Comparison of ENCODE assay signal across 1 cellular context in the genomic region with DNA sequence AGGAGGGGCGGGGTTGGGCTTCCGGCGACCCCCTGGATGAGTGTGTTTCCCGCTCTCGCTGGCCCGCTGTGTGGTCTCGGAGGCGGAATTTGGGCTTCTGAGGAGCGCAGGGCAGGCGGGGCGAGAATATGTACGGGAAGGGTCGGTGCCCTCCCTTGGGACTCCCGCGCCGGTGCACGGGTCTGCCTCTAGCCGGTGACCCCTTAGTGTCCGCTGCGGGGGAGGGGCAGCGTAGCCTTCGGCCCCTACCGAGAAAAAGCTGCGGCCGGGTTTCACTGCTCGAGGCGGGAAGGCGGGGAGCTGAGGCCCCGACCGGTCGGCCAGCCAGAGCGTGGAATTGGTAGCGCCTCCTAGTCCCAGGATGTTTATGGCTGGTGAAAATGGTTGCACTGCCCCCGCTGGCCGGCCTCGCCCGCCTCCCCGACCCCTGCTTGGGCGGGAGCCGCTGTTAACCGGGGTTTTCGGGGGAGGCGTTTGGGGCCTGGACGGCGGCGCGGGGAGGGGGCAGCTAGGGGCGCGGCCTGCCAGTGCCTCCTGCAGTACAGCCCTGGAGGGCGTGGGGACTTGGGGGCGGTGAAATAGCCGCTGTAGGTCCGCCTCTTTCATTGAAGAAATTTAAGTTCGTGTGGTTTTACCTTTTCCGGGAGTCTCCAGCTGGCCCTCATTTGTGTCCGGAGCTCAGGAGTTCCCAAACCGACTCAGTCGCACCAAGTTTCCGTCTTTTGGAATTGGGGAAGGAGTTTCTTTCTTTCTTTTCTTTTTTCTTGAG.
A peak's percentile ranks its signal among the peaks of the same experiment; 100 is the strongest.
TF ChIP-seq lines count a peak whose summit lies in the region.

A gene (plus strand): TSS at position 643 of the 769 bp plus-strand sequence. CDS start 290 bp downstream, outside the sequence.

TF ChIP-seq in H1, 55 proteins besides CTCF, POLR2A, EP300 and RAD21:
- TF ChIP-seq MAFK (IDR thresholded peaks at IDR 0.05; ENCODE audit: low read depth, low read length) (no peak), CHD2 (IDR thresholded peaks at IDR 0.05; ENCODE audit: low read length) (0 out of 2 replicates have a peak, but pooled peaks have one; percentile 5), BRCA1 (IDR thresholded peaks at IDR 0.05; ENCODE audit: low read depth, low read length) (no peak), SP1 (IDR thresholded peaks at IDR 0.05; ENCODE audit: low read depth, low read length) (peak; percentile 47; the same call in 1 of the 2 replicates), BACH1 (IDR thresholded peaks at IDR 0.05; ENCODE audit: low read length) (no peak), CBX8 (IDR thresholded peaks at IDR 0.05; ENCODE audit: borderline replicate concordance, low read depth, low read length) (no peak), BCL11A (IDR thresholded peaks at IDR 0.05; ENCODE audit: low read depth in 2 of 2, low read length in 2 of 2) (no peak), RFX5 (IDR thresholded peaks at IDR 0.05; ENCODE audit: borderline replicate concordance, low read depth, low read length) (no peak), SAP30 (IDR thresholded peaks at IDR 0.05; ENCODE audit: insufficient read depth, insufficient replicate concordance, low read length) (peak; percentile 21), YY1 (IDR thresholded peaks at IDR 0.05; ENCODE audit: low read depth, low read length) (no peak), RBBP5 (IDR thresholded peaks at IDR 0.05; ENCODE audit: borderline replicate concordance, low read depth, low read length) (peak; percentile 73), SIX5 (IDR thresholded peaks at IDR 0.05; ENCODE audit: low read depth, low read length) (no peak), TBP (IDR thresholded peaks at IDR 0.05; ENCODE audit: low read depth, low read length) (peak; percentile 96), SIN3A (conservative IDR thresholded peaks at IDR 0.05 in 1 of 2, IDR thresholded peaks at IDR 0.05 in 1 of 2; ENCODE audit: low read depth in 1 of 2, low read length in 2 of 2) (peak; percentile 39 to 95; a peak in 3 of 4 replicates), PHF8 (conservative IDR thresholded peaks at IDR 0.05; ENCODE audit: low read depth, low read length) (peak; percentile 64), HDAC2 (IDR thresholded peaks at IDR 0.05; ENCODE audit: borderline replicate concordance in 1 of 2, low read depth in 2 of 2, low read length in 2 of 2) (peak in 1 of 2 experiments; percentile 51; a peak in 1 of 4 replicates), TAF1 (IDR thresholded peaks at IDR 0.05; ENCODE audit: low read depth, low read length) (peak; percentile 96), SP2 (IDR thresholded peaks at IDR 0.05; ENCODE audit: low read length) (no peak), KDM1A (IDR thresholded peaks at IDR 0.05; ENCODE audit: borderline replicate concordance, low read length) (no peak), TAF7 (optimal IDR thresholded peaks at IDR 0.05; ENCODE audit: borderline replicate concordance, low read depth, low read length) (peak; percentile 97), SRF (IDR thresholded peaks at IDR 0.05; ENCODE audit: low read depth, low read length) (no peak), GTF2F1 (IDR thresholded peaks at IDR 0.05; ENCODE audit: borderline replicate concordance, low read depth, low read length) (peak; percentile 85), TCF12 (IDR thresholded peaks at IDR 0.05; ENCODE audit: low read depth, low read length) (no peak), CEBPB (IDR thresholded peaks at IDR 0.05; ENCODE audit: low read depth, low read length) (no peak), EGR1 (IDR thresholded peaks at IDR 0.05; ENCODE audit: borderline replicate concordance, low read depth, low read length) (no peak), GABPA (IDR thresholded peaks at IDR 0.05; ENCODE audit: borderline replicate concordance, insufficient read depth, low read length) (no peak), POLR2AphosphoS5 (IDR thresholded peaks at IDR 0.05; ENCODE audit: low read depth, low read length) (peak; percentile 90), KDM5A (IDR thresholded peaks at IDR 0.05; ENCODE audit: low read length) (no peak), CTBP2 (IDR thresholded peaks at IDR 0.05; ENCODE audit: borderline replicate concordance, insufficient read depth, insufficient read length, low read length) (no peak), SIRT6 (IDR thresholded peaks at IDR 0.05; ENCODE audit: low read length) (no peak), KDM4A (IDR thresholded peaks at IDR 0.05; ENCODE audit: low read depth, low read length, severe bottlenecking) (peak; percentile 38)
- TF ChIP-seq, protein P1, sequence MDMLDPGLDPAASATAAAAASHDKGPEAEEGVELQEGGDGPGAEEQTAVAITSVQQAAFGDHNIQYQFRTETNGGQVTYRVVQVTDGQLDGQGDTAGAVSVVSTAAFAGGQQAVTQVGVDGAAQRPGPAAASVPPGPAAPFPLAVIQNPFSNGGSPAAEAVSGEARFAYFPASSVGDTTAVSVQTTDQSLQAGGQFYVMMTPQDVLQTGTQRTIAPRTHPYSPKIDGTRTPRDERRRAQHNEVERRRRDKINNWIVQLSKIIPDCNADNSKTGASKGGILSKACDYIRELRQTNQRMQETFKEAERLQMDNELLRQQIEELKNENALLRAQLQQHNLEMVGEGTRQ (IDR thresholded peaks at IDR 0.05; ENCODE audit: low read length), result peak; percentile 8; the same call in 1 of the 2 replicates
- TF ChIP-seq, protein P2, sequence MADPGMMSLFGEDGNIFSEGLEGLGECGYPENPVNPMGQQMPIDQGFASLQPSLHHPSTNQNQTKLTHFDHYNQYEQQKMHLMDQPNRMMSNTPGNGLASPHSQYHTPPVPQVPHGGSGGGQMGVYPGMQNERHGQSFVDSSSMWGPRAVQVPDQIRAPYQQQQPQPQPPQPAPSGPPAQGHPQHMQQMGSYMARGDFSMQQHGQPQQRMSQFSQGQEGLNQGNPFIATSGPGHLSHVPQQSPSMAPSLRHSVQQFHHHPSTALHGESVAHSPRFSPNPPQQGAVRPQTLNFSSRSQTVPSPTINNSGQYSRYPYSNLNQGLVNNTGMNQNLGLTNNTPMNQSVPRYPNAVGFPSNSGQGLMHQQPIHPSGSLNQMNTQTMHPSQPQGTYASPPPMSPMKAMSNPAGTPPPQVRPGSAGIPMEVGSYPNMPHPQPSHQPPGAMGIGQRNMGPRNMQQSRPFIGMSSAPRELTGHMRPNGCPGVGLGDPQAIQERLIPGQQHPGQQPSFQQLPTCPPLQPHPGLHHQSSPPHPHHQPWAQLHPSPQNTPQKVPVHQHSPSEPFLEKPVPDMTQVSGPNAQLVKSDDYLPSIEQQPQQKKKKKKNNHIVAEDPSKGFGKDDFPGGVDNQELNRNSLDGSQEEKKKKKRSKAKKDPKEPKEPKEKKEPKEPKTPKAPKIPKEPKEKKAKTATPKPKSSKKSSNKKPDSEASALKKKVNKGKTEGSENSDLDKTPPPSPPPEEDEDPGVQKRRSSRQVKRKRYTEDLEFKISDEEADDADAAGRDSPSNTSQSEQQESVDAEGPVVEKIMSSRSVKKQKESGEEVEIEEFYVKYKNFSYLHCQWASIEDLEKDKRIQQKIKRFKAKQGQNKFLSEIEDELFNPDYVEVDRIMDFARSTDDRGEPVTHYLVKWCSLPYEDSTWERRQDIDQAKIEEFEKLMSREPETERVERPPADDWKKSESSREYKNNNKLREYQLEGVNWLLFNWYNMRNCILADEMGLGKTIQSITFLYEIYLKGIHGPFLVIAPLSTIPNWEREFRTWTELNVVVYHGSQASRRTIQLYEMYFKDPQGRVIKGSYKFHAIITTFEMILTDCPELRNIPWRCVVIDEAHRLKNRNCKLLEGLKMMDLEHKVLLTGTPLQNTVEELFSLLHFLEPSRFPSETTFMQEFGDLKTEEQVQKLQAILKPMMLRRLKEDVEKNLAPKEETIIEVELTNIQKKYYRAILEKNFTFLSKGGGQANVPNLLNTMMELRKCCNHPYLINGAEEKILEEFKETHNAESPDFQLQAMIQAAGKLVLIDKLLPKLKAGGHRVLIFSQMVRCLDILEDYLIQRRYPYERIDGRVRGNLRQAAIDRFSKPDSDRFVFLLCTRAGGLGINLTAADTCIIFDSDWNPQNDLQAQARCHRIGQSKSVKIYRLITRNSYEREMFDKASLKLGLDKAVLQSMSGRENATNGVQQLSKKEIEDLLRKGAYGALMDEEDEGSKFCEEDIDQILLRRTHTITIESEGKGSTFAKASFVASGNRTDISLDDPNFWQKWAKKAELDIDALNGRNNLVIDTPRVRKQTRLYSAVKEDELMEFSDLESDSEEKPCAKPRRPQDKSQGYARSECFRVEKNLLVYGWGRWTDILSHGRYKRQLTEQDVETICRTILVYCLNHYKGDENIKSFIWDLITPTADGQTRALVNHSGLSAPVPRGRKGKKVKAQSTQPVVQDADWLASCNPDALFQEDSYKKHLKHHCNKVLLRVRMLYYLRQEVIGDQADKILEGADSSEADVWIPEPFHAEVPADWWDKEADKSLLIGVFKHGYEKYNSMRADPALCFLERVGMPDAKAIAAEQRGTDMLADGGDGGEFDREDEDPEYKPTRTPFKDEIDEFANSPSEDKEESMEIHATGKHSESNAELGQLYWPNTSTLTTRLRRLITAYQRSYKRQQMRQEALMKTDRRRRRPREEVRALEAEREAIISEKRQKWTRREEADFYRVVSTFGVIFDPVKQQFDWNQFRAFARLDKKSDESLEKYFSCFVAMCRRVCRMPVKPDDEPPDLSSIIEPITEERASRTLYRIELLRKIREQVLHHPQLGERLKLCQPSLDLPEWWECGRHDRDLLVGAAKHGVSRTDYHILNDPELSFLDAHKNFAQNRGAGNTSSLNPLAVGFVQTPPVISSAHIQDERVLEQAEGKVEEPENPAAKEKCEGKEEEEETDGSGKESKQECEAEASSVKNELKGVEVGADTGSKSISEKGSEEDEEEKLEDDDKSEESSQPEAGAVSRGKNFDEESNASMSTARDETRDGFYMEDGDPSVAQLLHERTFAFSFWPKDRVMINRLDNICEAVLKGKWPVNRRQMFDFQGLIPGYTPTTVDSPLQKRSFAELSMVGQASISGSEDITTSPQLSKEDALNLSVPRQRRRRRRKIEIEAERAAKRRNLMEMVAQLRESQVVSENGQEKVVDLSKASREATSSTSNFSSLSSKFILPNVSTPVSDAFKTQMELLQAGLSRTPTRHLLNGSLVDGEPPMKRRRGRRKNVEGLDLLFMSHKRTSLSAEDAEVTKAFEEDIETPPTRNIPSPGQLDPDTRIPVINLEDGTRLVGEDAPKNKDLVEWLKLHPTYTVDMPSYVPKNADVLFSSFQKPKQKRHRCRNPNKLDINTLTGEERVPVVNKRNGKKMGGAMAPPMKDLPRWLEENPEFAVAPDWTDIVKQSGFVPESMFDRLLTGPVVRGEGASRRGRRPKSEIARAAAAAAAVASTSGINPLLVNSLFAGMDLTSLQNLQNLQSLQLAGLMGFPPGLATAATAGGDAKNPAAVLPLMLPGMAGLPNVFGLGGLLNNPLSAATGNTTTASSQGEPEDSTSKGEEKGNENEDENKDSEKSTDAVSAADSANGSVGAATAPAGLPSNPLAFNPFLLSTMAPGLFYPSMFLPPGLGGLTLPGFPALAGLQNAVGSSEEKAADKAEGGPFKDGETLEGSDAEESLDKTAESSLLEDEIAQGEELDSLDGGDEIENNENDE (IDR thresholded peaks at IDR 0.05; ENCODE audit: insufficient replicate concordance, low read length), result no peak
- TF ChIP-seq, protein P3, sequence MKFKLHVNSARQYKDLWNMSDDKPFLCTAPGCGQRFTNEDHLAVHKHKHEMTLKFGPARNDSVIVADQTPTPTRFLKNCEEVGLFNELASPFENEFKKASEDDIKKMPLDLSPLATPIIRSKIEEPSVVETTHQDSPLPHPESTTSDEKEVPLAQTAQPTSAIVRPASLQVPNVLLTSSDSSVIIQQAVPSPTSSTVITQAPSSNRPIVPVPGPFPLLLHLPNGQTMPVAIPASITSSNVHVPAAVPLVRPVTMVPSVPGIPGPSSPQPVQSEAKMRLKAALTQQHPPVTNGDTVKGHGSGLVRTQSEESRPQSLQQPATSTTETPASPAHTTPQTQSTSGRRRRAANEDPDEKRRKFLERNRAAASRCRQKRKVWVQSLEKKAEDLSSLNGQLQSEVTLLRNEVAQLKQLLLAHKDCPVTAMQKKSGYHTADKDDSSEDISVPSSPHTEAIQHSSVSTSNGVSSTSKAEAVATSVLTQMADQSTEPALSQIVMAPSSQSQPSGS (IDR thresholded peaks at IDR 0.05; ENCODE audit: low read length), result 0 out of 2 replicates have a peak, but pooled peaks have one; percentile 24
- TF ChIP-seq, protein P4, sequence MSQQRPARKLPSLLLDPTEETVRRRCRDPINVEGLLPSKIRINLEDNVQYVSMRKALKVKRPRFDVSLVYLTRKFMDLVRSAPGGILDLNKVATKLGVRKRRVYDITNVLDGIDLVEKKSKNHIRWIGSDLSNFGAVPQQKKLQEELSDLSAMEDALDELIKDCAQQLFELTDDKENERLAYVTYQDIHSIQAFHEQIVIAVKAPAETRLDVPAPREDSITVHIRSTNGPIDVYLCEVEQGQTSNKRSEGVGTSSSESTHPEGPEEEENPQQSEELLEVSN (IDR thresholded peaks at IDR 0.05), result peak; percentile 57
- TF ChIP-seq, protein P5, sequence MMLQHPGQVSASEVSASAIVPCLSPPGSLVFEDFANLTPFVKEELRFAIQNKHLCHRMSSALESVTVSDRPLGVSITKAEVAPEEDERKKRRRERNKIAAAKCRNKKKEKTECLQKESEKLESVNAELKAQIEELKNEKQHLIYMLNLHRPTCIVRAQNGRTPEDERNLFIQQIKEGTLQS (IDR thresholded peaks at IDR 0.05; ENCODE audit: insufficient read depth, low read depth, low read length), result no peak
TF ChIP-seq in H1: peak in this region for 16.
